In genomic region chr5:142199388-142199787, GRCh38 we compare ENCODE assay signal across 29 cellular contexts.
"Had no signal": no experiment of that assay in that cellular context is flagged by ENCODE, and none has a peak within 500 bp of the region (broad histone marks: within the 10 kb centered on the region; RNA-seq: fewer than 3 reads in every experiment).

No MANE protein-coding gene starts in this region.

- DNase-seq: stimulated activated CD4-positive, alpha-beta T cell treated with anti-CD3 and anti-CD28 coated beads, Interleukin-2, amount 100 ng/mL, for 48 hours; stimulated activated CD4-positive, alpha-beta T cell treated with anti-CD3 and anti-CD28 coated beads, Interleukin-4, amount 100 ng/mL, for 1 hour; stimulated activated CD4-positive, alpha-beta T cell treated with anti-CD3 and anti-CD28 coated beads, Interleukin-4, amount 100 ng/mL, for 24 hours; stimulated activated CD4-positive, alpha-beta T cell treated with anti-CD3 and anti-CD28 coated beads, Interleukin-4, amount 100 ng/mL, for 4 hours; stimulated activated CD8-positive, alpha-beta memory T cell treated with anti-CD3 and anti-CD28 coated beads, Interleukin-4, amount 100 ng/mL, for 48 hours; stimulated activated naive B cell treated with anti-CD40 and anti-IgM and Interleukin-4, amounts not matched to agents 10 μg/mL and 1 μg/mL and 100 μg/mL, for 72 hours; stimulated activated naive CD4-positive, alpha-beta T cell; stimulated activated naive CD4-positive, alpha-beta T cell treated with Interleukin-2 at 50 U/mL for 16 hours; stimulated activated naive CD8-positive, alpha-beta T cell treated with anti-CD3 and anti-CD28 coated beads, Interleukin-15, amount 100 ng/mL, for 72 hours; stimulated activated naive CD8-positive, alpha-beta T cell treated with anti-CD3 and anti-CD28 coated beads, Interleukin-15, Interleukin-2, amounts not matched to agents 100 U/mL and 50 U/mL, for 24 hours; stomach; substantia nigra; testis; thyroid gland; tibial artery; transverse colon; trophoblast cell; upper lobe of right lung; uterus had no signal

- H3K27ac ChIP-seq: stomach, suprapubic skin, testis, thoracic aorta, thyroid gland, tibial artery, tibial nerve, transverse colon, upper lobe of left lung, upper lobe of right lung, uterus, vagina had no signal

- H3K9me3 Mint-ChIP-seq: stimulated activated effector memory CD8-positive, alpha-beta T cell treated with anti-CD3 and anti-CD28 coated beads, Interleukin-12 subunit alpha, Interleukin-12 subunit beta, amount 100 ng/mL, for 72 hours; stimulated activated memory B cell treated with anti-CD40 and anti-IgM and Interleukin-4, amounts not matched to agents 10 μg/mL and 1 μg/mL and 100 μg/mL, for 72 hours; stimulated activated naive B cell treated with anti-CD40 and anti-IgM and Interleukin-4, amounts not matched to agents 10 μg/mL and 1 μg/mL and 100 μg/mL, for 72 hours; stimulated activated naive CD8-positive, alpha-beta T cell treated with anti-CD3 and anti-CD28 coated beads, Interleukin-15, amount 100 ng/mL, for 72 hours; stimulated activated naive CD8-positive, alpha-beta T cell treated with anti-CD3 and anti-CD28 coated beads, Interleukin-15, Interleukin-2, amounts not matched to agents 100 ng/mL and 50 ng/mL, for 24 hours; type B pancreatic cell had no signal

- ATAC-seq: stimulated activated effector memory CD8-positive, alpha-beta T cell treated with anti-CD3 and anti-CD28 coated beads, Interleukin-12 subunit alpha, Interleukin-12 subunit beta, amount 100 ng/mL, for 72 hours; stimulated activated memory B cell treated with anti-CD40 and anti-IgM and Interleukin-4, amounts not matched to agents 10 μg/mL and 1 μg/mL and 100 μg/mL, for 72 hours; stimulated activated naive B cell treated with anti-CD40 and anti-IgM and Interleukin-4, amounts not matched to agents 10 μg/mL and 1 μg/mL and 100 μg/mL, for 72 hours; stimulated activated naive CD8-positive, alpha-beta T cell treated with anti-CD3 and anti-CD28 coated beads, Interleukin-15, amount 100 ng/mL, for 72 hours; stimulated activated naive CD8-positive, alpha-beta T cell treated with anti-CD3 and anti-CD28 coated beads, Interleukin-15, Interleukin-2, amounts not matched to agents 100 U/mL and 50 U/mL, for 24 hours; upper lobe of right lung had no signal

- FAIRE-seq: urothelium cell line had no signal

- H3K9me3 ChIP-seq: stomach, suprapubic skin, testis, thoracic aorta, thyroid gland, tibial artery, tibial nerve, transverse colon, upper lobe of left lung, upper lobe of right lung, uterus, vagina had no signal

- H3K36me3 ChIP-seq: stomach, suprapubic skin, thoracic aorta, thyroid gland, tibial artery, tibial nerve, transverse colon, upper lobe of left lung, upper lobe of right lung, uterus, vagina had no signal

- H3K4me1 ChIP-seq: stomach, suprapubic skin, testis, thyroid gland, tibial artery, tibial nerve, transverse colon, upper lobe of left lung, upper lobe of right lung, uterus, vagina had no signal

- H3K4me3 ChIP-seq: stomach, suprapubic skin, testis, thoracic aorta, thyroid gland, tibial artery, tibial nerve, transverse colon, upper lobe of left lung, upper lobe of right lung, uterus, vagina had no signal

- H3K36me3 Mint-ChIP-seq: stimulated activated effector memory CD8-positive, alpha-beta T cell treated with anti-CD3 and anti-CD28 coated beads, Interleukin-12 subunit alpha, Interleukin-12 subunit beta, amount 100 ng/mL, for 72 hours; stimulated activated memory B cell treated with anti-CD40 and anti-IgM and Interleukin-4, amounts not matched to agents 10 μg/mL and 1 μg/mL and 100 μg/mL, for 72 hours; stimulated activated naive B cell treated with anti-CD40 and anti-IgM and Interleukin-4, amounts not matched to agents 10 μg/mL and 1 μg/mL and 100 μg/mL, for 72 hours; type B pancreatic cell had no signal

- H3K27me3 Mint-ChIP-seq: stimulated activated naive CD8-positive, alpha-beta T cell treated with anti-CD3 and anti-CD28 coated beads, Interleukin-15, amount 100 ng/mL, for 72 hours; stimulated activated naive CD8-positive, alpha-beta T cell treated with anti-CD3 and anti-CD28 coated beads, Interleukin-15, Interleukin-2, amounts not matched to agents 100 ng/mL and 50 ng/mL, for 24 hours had no signal

- H3K4me1 Mint-ChIP-seq: stimulated activated effector memory CD8-positive, alpha-beta T cell treated with anti-CD3 and anti-CD28 coated beads, Interleukin-12 subunit alpha, Interleukin-12 subunit beta, amount 100 ng/mL, for 72 hours; stimulated activated memory B cell treated with anti-CD40 and anti-IgM and Interleukin-4, amounts not matched to agents 10 μg/mL and 1 μg/mL and 100 μg/mL, for 72 hours; stimulated activated naive B cell treated with anti-CD40 and anti-IgM and Interleukin-4, amounts not matched to agents 10 μg/mL and 1 μg/mL and 100 μg/mL, for 72 hours; stimulated activated naive CD8-positive, alpha-beta T cell treated with anti-CD3 and anti-CD28 coated beads, Interleukin-15, amount 100 ng/mL, for 72 hours had no signal

- H3K27me3 ChIP-seq: stomach, suprapubic skin, testis, thyroid gland, tibial artery, tibial nerve, transverse colon, upper lobe of left lung, upper lobe of right lung, uterus, vagina had no signal

- H3K27ac Mint-ChIP-seq: stimulated activated effector memory CD8-positive, alpha-beta T cell treated with anti-CD3 and anti-CD28 coated beads, Interleukin-12 subunit alpha, Interleukin-12 subunit beta, amount 100 ng/mL, for 72 hours; stimulated activated memory B cell treated with anti-CD40 and anti-IgM and Interleukin-4, amounts not matched to agents 10 μg/mL and 1 μg/mL and 100 μg/mL, for 72 hours; stimulated activated naive B cell treated with anti-CD40 and anti-IgM and Interleukin-4, amounts not matched to agents 10 μg/mL and 1 μg/mL and 100 μg/mL, for 72 hours; stimulated activated naive CD8-positive, alpha-beta T cell treated with anti-CD3 and anti-CD28 coated beads, Interleukin-15, amount 100 ng/mL, for 72 hours; stimulated activated naive CD8-positive, alpha-beta T cell treated with anti-CD3 and anti-CD28 coated beads, Interleukin-15, Interleukin-2, amounts not matched to agents 100 ng/mL and 50 ng/mL, for 24 hours; type B pancreatic cell had no signal

- H3K4me3 Mint-ChIP-seq: stimulated activated effector memory CD8-positive, alpha-beta T cell treated with anti-CD3 and anti-CD28 coated beads, Interleukin-12 subunit alpha, Interleukin-12 subunit beta, amount 100 ng/mL, for 72 hours; stimulated activated memory B cell treated with anti-CD40 and anti-IgM and Interleukin-4, amounts not matched to agents 10 μg/mL and 1 μg/mL and 100 μg/mL, for 72 hours; stimulated activated naive B cell treated with anti-CD40 and anti-IgM and Interleukin-4, amounts not matched to agents 10 μg/mL and 1 μg/mL and 100 μg/mL, for 72 hours; stimulated activated naive CD8-positive, alpha-beta T cell treated with anti-CD3 and anti-CD28 coated beads, Interleukin-15, amount 100 ng/mL, for 72 hours; stimulated activated naive CD8-positive, alpha-beta T cell treated with anti-CD3 and anti-CD28 coated beads, Interleukin-15, Interleukin-2, amounts not matched to agents 100 ng/mL and 50 ng/mL, for 24 hours; type B pancreatic cell had no signal
